Comparison of ENCODE assay signal across 7 cellular contexts in genomic region chr22:37077802-37078448, GRCh38. TPM values are rescaled to one million over a fixed set of nuclear protein-coding genes. Genes with fewer than 3 reads are reported as not detected.
A peak's percentile ranks its signal among the peaks of the same experiment; 100 is the strongest.
DNase-seq lines count a peak whose midpoint lies in the region; ATAC-seq and TF ChIP-seq lines count a peak whose summit lies in the region.

No MANE protein-coding gene starts in this region.

- H3K4me1 ChIP-seq in endodermal cell (ENCODE audit: control insufficient read depth, insufficient read depth, low read length): no peaks in the 10 kb centered on the region

- DNase-seq in NAMALWA (ENCODE audit: low spot score) (peak; percentile 66), endodermal cell (peak; percentile 92), natural killer cell (peak; percentile 85)
- DNase-seq in activated CD8-positive, alpha-beta memory T cell treated with anti-CD3 and anti-CD28 coated beads for 4 hours (ENCODE audit: low read depth in 2 of 2): peak; percentile 66 to 72

- H3K36me3 Mint-ChIP-seq in endodermal cell (ENCODE audit: low read depth): no peaks in the 10 kb centered on the region
- no peaks in the 10 kb centered on the region for H3K36me3 Mint-ChIP-seq in natural killer cell
- H3K36me3 Mint-ChIP-seq in stimulated activated naive CD8-positive, alpha-beta T cell treated with anti-CD3 and anti-CD28 coated beads, Interleukin-15, Interleukin-2, amounts not matched to agents 100 ng/mL and 50 ng/mL, for 24 hours (ENCODE audit: low read depth): no peaks in the 10 kb centered on the region

- 45 to 56% methylated on average over 10 to 15 of the region's 15 CpGs for whole genome bisulfite sequencing in endodermal cell (ENCODE audit: insufficient coverage in 1 of 2, insufficient read length in 1 of 2), 2 experiments

- H3K4me3 Mint-ChIP-seq in endodermal cell: no peak overlapping the region
- H3K4me3 Mint-ChIP-seq in natural killer cell: peak overlapping the region; percentile 61
- no peak overlapping the region for H3K4me3 Mint-ChIP-seq in stimulated activated naive CD8-positive, alpha-beta T cell treated with anti-CD3 and anti-CD28 coated beads, Interleukin-15, Interleukin-2, amounts not matched to agents 100 ng/mL and 50 ng/mL, for 24 hours

- no peak overlapping the region for H3K27ac ChIP-seq in endodermal cell (ENCODE audit: low read depth, low read length)

- H3K9ac ChIP-seq in endodermal cell (ENCODE audit: extremely low read depth, low read length, poor library complexity, severe bottlenecking): no peak overlapping the region

- H3K27me3 Mint-ChIP-seq in endodermal cell (ENCODE audit: insufficient read depth) (peaks cover 26% of the 10 kb centered on the region), natural killer cell (ENCODE audit: low read depth in 2 of 2) (peaks cover 0 to 6% of the 10 kb centered on the region in 2 donors)
- peaks cover 14% of the 10 kb centered on the region for H3K27me3 Mint-ChIP-seq in stimulated activated naive CD8-positive, alpha-beta T cell treated with anti-CD3 and anti-CD28 coated beads, Interleukin-15, Interleukin-2, amounts not matched to agents 100 ng/mL and 50 ng/mL, for 24 hours

- no peaks in the 10 kb centered on the region for H3K9me3 ChIP-seq in endodermal cell (ENCODE audit: control insufficient read depth, low read length)

- intact Hi-C loops in natural killer cell (cut with micrococcal nuclease): loop anchor here (1.0 to 5.0 kb wide), 4 partner anchors 69 to 379 kb away; partner anchors contain the start of gene IL2RB

- TF ChIP-seq CTCF in GM12872 (IDR thresholded peaks at IDR 0.05; ENCODE audit: insufficient read depth, low read depth, low read length) (peak; percentile 97), endodermal cell (conservative IDR thresholded peaks at IDR 0.05) (peak; percentile 99), natural killer cell (IDR thresholded peaks at IDR 0.05) (peak; percentile 100)

- no peak overlapping the region for H3K27ac Mint-ChIP-seq in endodermal cell
- H3K27ac Mint-ChIP-seq in natural killer cell: peak overlapping the region; percentile 97 to 99
- peak overlapping the region; percentile 91 for H3K27ac Mint-ChIP-seq in stimulated activated naive CD8-positive, alpha-beta T cell treated with anti-CD3 and anti-CD28 coated beads, Interleukin-15, Interleukin-2, amounts not matched to agents 100 ng/mL and 50 ng/mL, for 24 hours

- no peak overlapping the region for H3K4me3 ChIP-seq in endodermal cell (ENCODE audit: low read length)

- H3K9me3 Mint-ChIP-seq in endodermal cell (no peaks in the 10 kb centered on the region), natural killer cell (no peaks in the 10 kb centered on the region)
- H3K9me3 Mint-ChIP-seq in stimulated activated naive CD8-positive, alpha-beta T cell treated with anti-CD3 and anti-CD28 coated beads, Interleukin-15, Interleukin-2, amounts not matched to agents 100 ng/mL and 50 ng/mL, for 24 hours: no peaks in the 10 kb centered on the region

- ATAC-seq in natural killer cell (peak; percentile 18 to 42 (median 33)), HG02571 (IDR thresholded peaks at IDR 0.05; ENCODE audit: unreplicated experiment) (no peak)

- H3K36me3 ChIP-seq in endodermal cell (ENCODE audit: control insufficient read depth, insufficient read depth, low read length): no peaks in the 10 kb centered on the region

- peaks cover 33% of the 10 kb centered on the region for H3K27me3 ChIP-seq in endodermal cell (ENCODE audit: control insufficient read depth, insufficient read depth, low read length, poor library complexity, severe bottlenecking)

- H3K4me1 Mint-ChIP-seq in endodermal cell (no peaks in the 10 kb centered on the region), natural killer cell (peaks cover 30 to 31% of the 10 kb centered on the region in 2 donors)
- H3K4me1 Mint-ChIP-seq in stimulated activated naive CD8-positive, alpha-beta T cell treated with anti-CD3 and anti-CD28 coated beads, Interleukin-15, Interleukin-2, amounts not matched to agents 100 ng/mL and 50 ng/mL, for 24 hours (ENCODE audit: low read depth): peaks cover 53% of the 10 kb centered on the region

RNA-seq across cellular contexts. Expression of gene KCTD17, which starts 26.4 kb away (rescaled TPM):
- 10 to 100 TPM; 35.4 to 37.0 TPM for total RNA-seq in endodermal cell
- polyA plus RNA-seq in endodermal cell (2013, experiment 1 of 2): 48.8 TPM
- 43.1 TPM for polyA plus RNA-seq in endodermal cell (2013, experiment 2 of 2)
- total RNA-seq in natural killer cell: 10 to 100 TPM; 21.3 to 29.4 (median 22.9) TPM

RNA-seq across cellular contexts. Expression of gene TMPRSS6, which starts 31.6 kb away (rescaled TPM):
- total RNA-seq in endodermal cell (under 1 TPM; 0.22 to 0.31 TPM), natural killer cell (1 to 10 TPM; 1.1 to 4.7 (median 3.4) TPM)
- polyA plus RNA-seq in endodermal cell (2013, experiment 1 of 2): not detected
- not detected for polyA plus RNA-seq in endodermal cell (2013, experiment 2 of 2)

RNA-seq across cellular contexts. Expression of gene MPST, which starts 58.4 kb away (rescaled TPM):
- total RNA-seq in endodermal cell (10 to 100 TPM; 71.7 to 74.6 TPM), natural killer cell (10 to 100 TPM; 21.4 to 23.9 (median 22.9) TPM)
- 83.6 TPM for polyA plus RNA-seq in endodermal cell (2013, experiment 1 of 2)
- polyA plus RNA-seq in endodermal cell (2013, experiment 2 of 2): 77.0 TPM

RNA-seq across cellular contexts. Expression of gene TST, which starts 58.7 kb away (rescaled TPM):
- 10 to 100 TPM; 38.2 to 48.3 TPM for total RNA-seq in endodermal cell
- polyA plus RNA-seq in endodermal cell (2013, experiment 1 of 2): 21.8 TPM
- polyA plus RNA-seq in endodermal cell (2013, experiment 2 of 2): 24.6 TPM
- 1 to 10 TPM; 3.1 to 4.9 (median 4.3) TPM for total RNA-seq in natural killer cell
